Comparison of ENCODE assay signal across 16 cellular contexts in genomic region chr3:1092771-1093170, GRCh38. TPM values are rescaled to one million over a fixed set of nuclear protein-coding genes. Genes with fewer than 3 reads are reported as not detected.
DNase-seq lines count a peak whose midpoint lies in the region; FAIRE-seq and TF ChIP-seq lines count a peak whose summit lies in the region.
"Had no signal": no experiment of that assay in that cellular context is flagged by ENCODE, and none has a peak within 500 bp of the region (broad histone marks: within the 10 kb centered on the region; RNA-seq: fewer than 3 reads in every experiment).

Gene CNTN6, plus strand, starts transcription at chr3:1093024. Its CDS starts 54,985 bp downstream, at chr3:1148009.

- TF ChIP-seq POLR2A in GM12892 (IDR thresholded peaks at IDR 0.05; ENCODE audit: low read depth, low read length): no peak

- no peak for FAIRE-seq in GM12892 (lab: Jason Lieb, UNC)
- FAIRE-seq: TTC549 had no signal

- TF ChIP-seq CTCF in astrocyte of the spinal cord (IDR thresholded peaks at IDR 0.05; ENCODE audit: low read depth, low read length) (no peak), retinal pigment epithelial cell (conservative IDR thresholded peaks at IDR 0.05; ENCODE audit: low read depth, low read length) (no peak)

- in situ Hi-C loops in astrocyte of the spinal cord (cut with HindIII; ENCODE audit: low sequenced_read_pairs): no loop called here

- intact Hi-C loops in posterior vena cava (cut with DNase I): no loop called here

- DNase-seq in NCI-H187 treated with DMSO at 0.1 percent for 48 hours (lab: John Stamatoyannopoulos, UW): peak; percentile 15
- peak; percentile 29 for DNase-seq in astrocyte of the spinal cord (ENCODE audit: low read depth, low spot score)
- peak; percentile 3 for DNase-seq in iris pigment epithelial cell (ENCODE audit: low read depth)
- DNase-seq in retinal pigment epithelial cell (ENCODE audit: low read depth): no peak
- no peak for DNase-seq in GM12892 (ENCODE audit: insufficient read length)
- DNase-seq in COR-L47 (lab: John Stamatoyannopoulos, UW): no peak
- no peak for DNase-seq in posterior vena cava (ENCODE audit: low spot score)
- DNase-seq: activated CD8-positive, alpha-beta memory T cell treated with anti-CD3 and anti-CD28 coated beads, Interleukin-2, amount 10 ng/mL, durations not matched to agents 7 days and 5 days; activated naive CD8-positive, alpha-beta T cell treated with anti-CD3 and anti-CD28 coated beads for 36 hours; Caco-2; NCI-H446 had no signal

- H3K4me3 ChIP-seq in astrocyte of the spinal cord (ENCODE audit: low read depth, low read length): no peak within 1 kb of the TSS
- peak within 1 kb of the TSS; percentile 37 for H3K4me3 ChIP-seq in retinal pigment epithelial cell (ENCODE audit: low read length)
- H3K4me3 ChIP-seq: lung, right atrium auricular region, thoracic aorta had no signal

RNA-seq across cellular contexts. Expression of gene CNTN6, which starts in this region (rescaled TPM):
- polyA plus RNA-seq in GM12892 (2012; ENCODE audit: missing spikeins): not detected
- total RNA-seq in posterior vena cava: 10 to 100 TPM in 1 of 2 donors, 1 to 10 TPM in 1; 2.1 to 11.2 TPM
- total RNA-seq: activated CD8-positive, alpha-beta memory T cell treated with anti-CD3 and anti-CD28 coated beads, Interleukin-2, amount 10 ng/mL, durations not matched to agents 7 days and 5 days; activated naive CD8-positive, alpha-beta T cell treated with anti-CD3 and anti-CD28 coated beads for 36 hours; Caco-2; dermis microvascular lymphatic vessel endothelial cell; thoracic aorta had no signal

Comparison
In these comparisons a context has a peak if more than half of its experiments do, and no peak if none do; other contexts are left out.
1. DNase-seq: peak in NCI-H187 treated with DMSO at 0.1 percent for 48 hours (single experiment), astrocyte of the spinal cord (single experiment) and iris pigment epithelial cell (single experiment); none in retinal pigment epithelial cell (single experiment), GM12892 (single experiment), COR-L47 (single experiment) and posterior vena cava (single experiment).